In genomic region chr4:16418814-16419213, GRCh38 we compare ENCODE assay signal across 16 cellular contexts.
DNase-seq lines count a peak whose midpoint lies in the region; ATAC-seq and TF ChIP-seq lines count a peak whose summit lies in the region.
"Had no signal": no experiment of that assay in that cellular context is flagged by ENCODE, and none has a peak within 500 bp of the region (broad histone marks: within the 10 kb centered on the region; RNA-seq: fewer than 3 reads in every experiment).

No MANE protein-coding gene starts in this region.

- no peak overlapping the region for H3K27ac ChIP-seq in lower lobe of right lung
- H3K27ac ChIP-seq: spleen, VCaP had no signal

- no peaks in the 10 kb centered on the region for H3K36me3 ChIP-seq in lower lobe of right lung
- H3K36me3 ChIP-seq: spleen had no signal

- H3K27me3 ChIP-seq in lower lobe of right lung (ENCODE audit: low read depth): no peaks in the 10 kb centered on the region
- H3K27me3 ChIP-seq: spleen had no signal

- no peaks in the 10 kb centered on the region for H3K9me3 ChIP-seq in lower lobe of right lung

- intact Hi-C loops in lower lobe of right lung (cut with DNase I): no loop called here

- H3K4me3 ChIP-seq in epithelial cell of esophagus (ENCODE audit: low read length): no peak overlapping the region
- no peak overlapping the region for H3K4me3 ChIP-seq in lower lobe of right lung
- H3K4me3 ChIP-seq: spleen had no signal

- ATAC-seq in lower lobe of right lung: peak; percentile 61 to 79
- no peak for ATAC-seq in HG02623 (IDR thresholded peaks at IDR 0.05; ENCODE audit: unreplicated experiment)
- no peak for ATAC-seq in HG02588 (IDR thresholded peaks at IDR 0.05; ENCODE audit: unreplicated experiment)

- TF ChIP-seq CTCF in epithelial cell of esophagus (IDR thresholded peaks at IDR 0.05; ENCODE audit: insufficient read depth, low read depth, low read length, missing control alignments): no peak
- TF ChIP-seq CTCF in lower lobe of right lung (IDR thresholded peaks at IDR 0.05): no peak

- no peaks in the 10 kb centered on the region for H3K4me1 ChIP-seq in lower lobe of right lung
- H3K4me1 ChIP-seq: spleen had no signal

- DNase-seq in DMS53 treated with DMSO at 0.1 percent for 48 hours (lab: John Stamatoyannopoulos, UW; ENCODE audit: unreplicated experiment): peak; percentile 32
- peak; percentile 91 for DNase-seq in NCI-H226
- peak; percentile 80 for DNase-seq in epithelial cell of esophagus (ENCODE audit: low read depth)
- no peak for DNase-seq in lower lobe of right lung
- DNase-seq in stimulated activated CD4-positive, alpha-beta T cell treated with anti-CD3 and anti-CD28 coated beads, Interleukin-4, amount 100 ng/mL, for 1 hour: no peak
- DNase-seq in AG08396 (ENCODE audit: low spot score): no peak
- DNase-seq: activated naive CD4-positive, alpha-beta T cell; central memory CD4-positive, alpha-beta T cell; GOT3; Kasumi-1; NCI-H2029; spleen; substantia nigra had no signal

Comparison
In these comparisons a context has a peak if more than half of its experiments do, and no peak if none do; other contexts are left out.
1. DNase-seq: peak in DMS53 treated with DMSO at 0.1 percent for 48 hours (single experiment), NCI-H226 (single experiment) and epithelial cell of esophagus (single experiment); none in lower lobe of right lung (single experiment), stimulated activated CD4-positive, alpha-beta T cell treated with anti-CD3 and anti-CD28 coated beads, Interleukin-4, amount 100 ng/mL, for 1 hour (single experiment) and AG08396 (single experiment).
2. ATAC-seq: peak in lower lobe of right lung (2 of 2); none in HG02623 (single experiment) and HG02588 (single experiment).